24 cellular contexts compared by ENCODE assay signal in genomic region chr4:101670370-101670769, GRCh38.
"Had no signal": no experiment of that assay in that cellular context is flagged by ENCODE, and none has a peak within 500 bp of the region (broad histone marks: within the 10 kb centered on the region; RNA-seq: fewer than 3 reads in every experiment).

No MANE protein-coding gene starts in this region.

- H3K9ac ChIP-seq: parathyroid adenoma had no signal

- H3K9me3 ChIP-seq: esophagus muscularis mucosa, prostate gland, sigmoid colon, uterus had no signal

- H3K4me1 Mint-ChIP-seq: nephron progenitor cell; stimulated activated naive CD8-positive, alpha-beta T cell treated with anti-CD3 and anti-CD28 coated beads, Interleukin-15, amount 100 ng/mL, for 72 hours had no signal

- H3K27me3 ChIP-seq: esophagus muscularis mucosa, foreskin keratinocyte, heart right ventricle, sigmoid colon, uterus had no signal

- H3K27ac ChIP-seq: epithelial cell of prostate, esophagus muscularis mucosa, foreskin keratinocyte, lower lobe of right lung, parathyroid adenoma, prostate gland, sigmoid colon, uterus had no signal

- H3K36me3 Mint-ChIP-seq: type B pancreatic cell had no signal

- H3K36me3 ChIP-seq: esophagus muscularis mucosa, heart right ventricle, lower lobe of right lung, prostate gland, sigmoid colon, uterus had no signal

- H3K27ac Mint-ChIP-seq: dendritic cell treated with granulocyte-macrophage colony-stimulating factor and Interleukin-4, amounts not matched to agents 40 ng/mL and 50 ng/mL, for 4 days; effector memory CD8-positive, alpha-beta T cell; naive B cell; nephron progenitor cell; stimulated activated naive B cell treated with anti-CD40 and anti-IgM and Interleukin-4, amounts not matched to agents 10 μg/mL and 1 μg/mL and 100 μg/mL, for 72 hours; stimulated activated naive CD8-positive, alpha-beta T cell treated with anti-CD3 and anti-CD28 coated beads, Interleukin-15, amount 100 ng/mL, for 72 hours; type B pancreatic cell had no signal

- H2AFZ ChIP-seq: parathyroid adenoma had no signal

- H3K4me3 ChIP-seq: esophagus muscularis mucosa, heart right ventricle, lower lobe of right lung, prostate gland, sigmoid colon, skin epidermis, uterus had no signal

- H3K4me3 Mint-ChIP-seq: dendritic cell treated with granulocyte-macrophage colony-stimulating factor and Interleukin-4, amounts not matched to agents 40 ng/mL and 50 ng/mL, for 4 days; effector memory CD8-positive, alpha-beta T cell; naive B cell; nephron progenitor cell; stimulated activated naive B cell treated with anti-CD40 and anti-IgM and Interleukin-4, amounts not matched to agents 10 μg/mL and 1 μg/mL and 100 μg/mL, for 72 hours; stimulated activated naive CD8-positive, alpha-beta T cell treated with anti-CD3 and anti-CD28 coated beads, Interleukin-15, amount 100 ng/mL, for 72 hours; type B pancreatic cell had no signal

- DNase-seq: cerebellar nuclear complex; effector memory CD8-positive, alpha-beta T cell; foreskin keratinocyte; heart right ventricle; islet precursor cell; lower lobe of right lung; mesendoderm; naive B cell; nephron progenitor cell; sigmoid colon; stimulated activated CD4-positive, alpha-beta T cell treated with anti-CD3 and anti-CD28 coated beads, Interleukin-2, amount 100 ng/mL, for 24 hours; stimulated activated CD4-positive, alpha-beta T cell treated with anti-CD3 and anti-CD28 coated beads, Interleukin-4, amount 100 ng/mL, for 4 hours; stimulated activated naive B cell treated with anti-CD40 and anti-IgM and Interleukin-4, amounts not matched to agents 10 μg/mL and 1 μg/mL and 100 μg/mL, for 72 hours; stimulated activated naive CD8-positive, alpha-beta T cell treated with anti-CD3 and anti-CD28 coated beads, Interleukin-15, amount 100 ng/mL, for 72 hours; substantia nigra; uterus had no signal

- H3K79me2 ChIP-seq: parathyroid adenoma had no signal

- H3K27me3 Mint-ChIP-seq: dendritic cell treated with granulocyte-macrophage colony-stimulating factor and Interleukin-4, amounts not matched to agents 40 ng/mL and 50 ng/mL, for 4 days; naive B cell; stimulated activated naive B cell treated with anti-CD40 and anti-IgM and Interleukin-4, amounts not matched to agents 10 μg/mL and 1 μg/mL and 100 μg/mL, for 72 hours; stimulated activated naive CD8-positive, alpha-beta T cell treated with anti-CD3 and anti-CD28 coated beads, Interleukin-15, amount 100 ng/mL, for 72 hours; type B pancreatic cell had no signal

- ATAC-seq: effector memory CD8-positive, alpha-beta T cell; foreskin keratinocyte; left lobe of liver; lower lobe of right lung; stimulated activated naive B cell treated with anti-CD40 and anti-IgM and Interleukin-4, amounts not matched to agents 10 μg/mL and 1 μg/mL and 100 μg/mL, for 72 hours; stimulated activated naive CD8-positive, alpha-beta T cell treated with anti-CD3 and anti-CD28 coated beads, Interleukin-15, amount 100 ng/mL, for 72 hours had no signal

- H3K4me1 ChIP-seq: esophagus muscularis mucosa, foreskin keratinocyte, heart right ventricle, lower lobe of right lung, parathyroid adenoma, prostate gland, sigmoid colon, uterus had no signal

- H3K9me3 Mint-ChIP-seq: dendritic cell treated with granulocyte-macrophage colony-stimulating factor and Interleukin-4, amounts not matched to agents 40 ng/mL and 50 ng/mL, for 4 days; effector memory CD8-positive, alpha-beta T cell; nephron progenitor cell; stimulated activated naive CD8-positive, alpha-beta T cell treated with anti-CD3 and anti-CD28 coated beads, Interleukin-15, amount 100 ng/mL, for 72 hours had no signal
